In the genomic region with DNA sequence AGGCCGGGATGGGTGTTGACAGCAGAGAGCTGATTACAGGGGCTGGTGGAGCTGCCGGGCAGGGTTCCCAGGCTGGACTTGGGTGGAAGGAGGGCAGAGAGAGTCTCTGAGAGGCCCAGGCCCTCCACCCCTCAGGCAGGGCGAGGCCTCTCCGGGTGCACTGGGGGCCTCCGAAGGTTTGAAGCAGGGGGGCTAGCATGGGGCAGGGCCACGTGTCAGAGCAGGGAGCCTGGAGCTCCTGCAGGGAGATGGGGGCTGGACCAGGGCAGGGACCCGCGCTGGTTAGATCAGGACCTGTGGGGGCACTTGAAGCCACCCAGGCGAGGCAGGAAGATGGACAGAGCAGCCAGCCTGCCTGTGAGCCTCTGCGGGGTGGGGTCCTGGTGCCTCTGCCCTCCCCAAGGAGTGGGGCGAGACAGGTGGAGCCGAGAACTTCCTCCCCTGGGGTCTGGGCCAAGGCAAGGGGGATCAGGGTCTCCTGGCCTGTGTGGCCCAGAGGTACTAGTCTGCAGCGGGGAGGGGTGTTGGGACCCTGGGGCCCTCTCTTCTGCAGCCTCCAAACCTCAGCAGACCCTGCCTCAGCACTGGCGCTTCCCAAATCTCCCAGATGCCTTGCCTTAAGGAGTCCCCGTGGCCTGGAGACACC, we compare ENCODE assay signal across 8 cellular contexts. TPM values are rescaled to one million over a fixed set of nuclear protein-coding genes. Genes with fewer than 3 reads are reported as not detected.
A peak's percentile ranks its signal among the peaks of the same experiment; 100 is the strongest.
DNase-seq lines count a peak whose midpoint lies in the region; ATAC-seq and TF ChIP-seq lines count a peak whose summit lies in the region.

No MANE protein-coding gene starts in this region.

- POLR2A ChIA-PET in CD8-positive, alpha-beta T cell (lab: Charles Lee): no interaction called here

- TF ChIP-seq CTCF in CD8-positive, alpha-beta T cell (IDR thresholded peaks at IDR 0.05): no peak
- TF ChIP-seq CTCF in RWPE2 (IDR thresholded peaks at IDR 0.05; ENCODE audit: poor library complexity, severe bottlenecking) (no peak), endothelial cell (IDR thresholded peaks at IDR 0.05; ENCODE audit: unreplicated experiment) (no peak), neutrophil (IDR thresholded peaks at IDR 0.05) (no peak), ascending aorta (IDR thresholded peaks at IDR 0.05) (no peak)

- H3K27ac ChIP-seq in CD8-positive, alpha-beta T cell (ENCODE audit: low read depth, low read length): no peak overlapping the region
- H3K27ac ChIP-seq in RWPE2 (ENCODE audit: poor library complexity, severe bottlenecking): no peak overlapping the region
- peak overlapping the region; percentile 51 for H3K27ac ChIP-seq in neutrophil
- H3K27ac ChIP-seq in ascending aorta: no peak overlapping the region

- no peaks in the 10 kb centered on the region for H3K9me3 ChIP-seq in CD8-positive, alpha-beta T cell (ENCODE audit: low read length)
- H3K9me3 ChIP-seq in RWPE2 (ENCODE audit: severe bottlenecking) (no peaks in the 10 kb centered on the region), neutrophil (no peaks in the 10 kb centered on the region), ascending aorta (no peaks in the 10 kb centered on the region)

- peaks cover 29% of the 10 kb centered on the region for H3K27me3 Mint-ChIP-seq in CD8-positive, alpha-beta T cell (ENCODE audit: low read depth)
- peaks cover 31% of the 10 kb centered on the region for H3K27me3 Mint-ChIP-seq in endothelial cell (ENCODE audit: unreplicated experiment)

- H3K4me3 ChIP-seq in CD8-positive, alpha-beta T cell (ENCODE audit: low read depth, low read length): no peak overlapping the region
- H3K4me3 ChIP-seq in RWPE2 (ENCODE audit: severe bottlenecking) (no peak overlapping the region), neutrophil (ENCODE audit: low read depth in 1 of 2, low read length in 1 of 2) (peak overlapping the region; percentile 64 to 67), ascending aorta (no peak overlapping the region)

- H3K27ac Mint-ChIP-seq in CD8-positive, alpha-beta T cell: no peak overlapping the region
- no peak overlapping the region for H3K27ac Mint-ChIP-seq in endothelial cell (ENCODE audit: unreplicated experiment)

- peak overlapping the region; percentile 73 for H3K4me3 Mint-ChIP-seq in CD8-positive, alpha-beta T cell
- peak overlapping the region; percentile 85 for H3K4me3 Mint-ChIP-seq in endothelial cell (ENCODE audit: unreplicated experiment)

- H3K36me3 Mint-ChIP-seq in CD8-positive, alpha-beta T cell: no peaks in the 10 kb centered on the region
- H3K36me3 Mint-ChIP-seq in endothelial cell (ENCODE audit: low read depth, unreplicated experiment): no peaks in the 10 kb centered on the region

- intact Hi-C loops in CD8-positive, alpha-beta T cell (cut with DNase I, micrococcal nuclease): loop anchor here in 1 of 2 experiments (5.0 kb wide), 1 partner anchor 36 kb away; no protein-coding TSS in a partner anchor
- intact Hi-C loops in ascending aorta (cut with DNase I): no loop called here

- no peak for DNase-seq in CD8-positive, alpha-beta T cell
- DNase-seq in RWPE2 (ENCODE audit: low spot score) (no peak), endothelial cell (ENCODE audit: low spot score) (no peak), DMS79 (lab: John Stamatoyannopoulos, UW) (no peak), ascending aorta (ENCODE audit: low spot score in 2 of 2) (no peak)
- DNase-seq in stimulated activated naive CD4-positive, alpha-beta T cell (lab: John Stamatoyannopoulos, UW): no peak

- no peaks in the 10 kb centered on the region for H3K9me3 Mint-ChIP-seq in CD8-positive, alpha-beta T cell
- H3K9me3 Mint-ChIP-seq in endothelial cell (ENCODE audit: unreplicated experiment): no peaks in the 10 kb centered on the region

- no peak for ATAC-seq in CD8-positive, alpha-beta T cell
- ATAC-seq in RWPE2 (ENCODE audit: low read depth) (0 out of 3 replicates have a peak, but pooled peaks have one; percentile 6), GM18511 (IDR thresholded peaks at IDR 0.05; ENCODE audit: unreplicated experiment) (no peak)

- no peaks in the 10 kb centered on the region for H3K36me3 ChIP-seq in CD8-positive, alpha-beta T cell (ENCODE audit: insufficient read depth, low read length)
- H3K36me3 ChIP-seq in RWPE2 (ENCODE audit: low read depth) (no peaks in the 10 kb centered on the region), neutrophil (no peaks in the 10 kb centered on the region), ascending aorta (no peaks in the 10 kb centered on the region)

- H3K4me1 Mint-ChIP-seq in CD8-positive, alpha-beta T cell (ENCODE audit: low read depth): peaks cover 4% of the 10 kb centered on the region
- no peaks in the 10 kb centered on the region for H3K4me1 Mint-ChIP-seq in endothelial cell (ENCODE audit: unreplicated experiment)

- CTCF ChIA-PET in CD8-positive, alpha-beta T cell (lab: Charles Lee): no interaction called here

- no peaks in the 10 kb centered on the region for H3K4me1 ChIP-seq in CD8-positive, alpha-beta T cell (ENCODE audit: insufficient read depth, low read length)
- H3K4me1 ChIP-seq in RWPE2 (ENCODE audit: insufficient read depth, poor library complexity, severe bottlenecking): no peaks in the 10 kb centered on the region
- H3K4me1 ChIP-seq in neutrophil (ENCODE audit: control insufficient read depth in 1 of 2, insufficient read depth in 1 of 2, low read depth in 1 of 2, low read length in 1 of 2): peaks cover 23 to 40% of the 10 kb centered on the region in 2 experiments
- H3K4me1 ChIP-seq in ascending aorta: peaks cover 4 to 5% of the 10 kb centered on the region in 2 donors

- H3K27me3 ChIP-seq in CD8-positive, alpha-beta T cell (ENCODE audit: insufficient read depth, low read length): peaks cover 9% of the 10 kb centered on the region
- H3K27me3 ChIP-seq in RWPE2 (ENCODE audit: insufficient read depth, poor library complexity, severe bottlenecking) (peaks cover 7% of the 10 kb centered on the region), neutrophil (peaks cover 69% of the 10 kb centered on the region), ascending aorta (no peaks in the 10 kb centered on the region)

RNA-seq across cellular contexts. Expression of a gene that starts 0.9 kb away (rescaled TPM):
- under 1 TPM in 1 of 2 experiments, not detected in 1; 0.16 TPM for total RNA-seq in CD8-positive, alpha-beta T cell
- total RNA-seq in endothelial cell (ENCODE audit: unreplicated experiment) (0.87 TPM), ascending aorta (0.32 TPM)

RNA-seq across cellular contexts. Expression of a gene that starts 14.3 kb away (rescaled TPM):
- total RNA-seq in CD8-positive, alpha-beta T cell: 100 to 1,000 TPM; 178 to 187 TPM
- 33.1 TPM for total RNA-seq in endothelial cell (ENCODE audit: unreplicated experiment)
- total RNA-seq in ascending aorta: 91.4 TPM

RNA-seq across cellular contexts. Expression of a gene that starts 29.4 kb away (rescaled TPM):
- 10 to 100 TPM; 32.7 to 34.6 TPM for total RNA-seq in CD8-positive, alpha-beta T cell
- total RNA-seq in endothelial cell (ENCODE audit: unreplicated experiment): 18.7 TPM
- total RNA-seq in ascending aorta: 41.7 TPM

Comparison
In these comparisons a context has a peak if more than half of its experiments do, and no peak if none do; other contexts are left out.
1. H3K4me3 ChIP-seq: peak in neutrophil (2 of 2); none in CD8-positive, alpha-beta T cell (single experiment), RWPE2 (single experiment) and ascending aorta (0 of 2).